ENCODE assay signal across 9 cellular contexts in genomic region chr1:16656574-16657403, GRCh38. TPM values are rescaled to one million over a fixed set of nuclear protein-coding genes. Genes with fewer than 3 reads are reported as not detected.
DNase-seq lines count a peak whose midpoint lies in the region; ATAC-seq, FAIRE-seq and TF ChIP-seq lines count a peak whose summit lies in the region.
"Not testable (repeated sequence)": the region's sequence is repeated elsewhere in the genome, so short reads cannot be mapped to it uniquely, and the experiment has no call there.
"Had no signal": no experiment of that assay in that cellular context is flagged by ENCODE, and none has a peak within 500 bp of the region (broad histone marks: within the 10 kb centered on the region; RNA-seq: fewer than 3 reads in every experiment).

No MANE protein-coding gene starts in this region.

- ATAC-seq in GM23338 (peak; percentile 94), RWPE2 (ENCODE audit: low read depth) (peak; percentile 45), K562 (peak; percentile 30), heart right ventricle (peak in 6 of 8 donors; percentile 13 to 69 (median 44)), memory B cell (ENCODE audit: low read depth) (peak; percentile 81), sciatic nerve (peak; percentile 50), aorta (ENCODE audit: low FRiP score) (peak; percentile 28)
- peak; percentile 67 for ATAC-seq in activated CD8-positive, alpha-beta memory T cell treated with anti-CD3 and anti-CD28 coated beads, Interleukin-2, amount 10 ng/mL, durations not matched to agents 7 days and 5 days

- H3K27ac ChIP-seq in GM23338 (ENCODE audit: low read depth); RWPE2 (ENCODE audit: poor library complexity, severe bottlenecking); K562 (ENCODE audit: extremely low read depth, low read depth, low read length); heart right ventricle; aorta (ENCODE audit: low read depth in 1 of 2, low read length in 2 of 2): not testable (repeated sequence)

- H3K9me3 Mint-ChIP-seq in GM23338; activated CD8-positive, alpha-beta memory T cell treated with anti-CD3 and anti-CD28 coated beads, Interleukin-2, amount 10 ng/mL, durations not matched to agents 7 days and 5 days (ENCODE audit: low read depth); memory B cell: not testable (repeated sequence)

- BruUV-seq in K562 (replicated peaks; lab: Mats Ljungman, UMichigan), result not testable (repeated sequence)

- H3K4me1 Mint-ChIP-seq in GM23338; activated CD8-positive, alpha-beta memory T cell treated with anti-CD3 and anti-CD28 coated beads, Interleukin-2, amount 10 ng/mL, durations not matched to agents 7 days and 5 days; memory B cell: not testable (repeated sequence)

- H3F3A ChIP-seq in GM23338 (replicated peaks; ENCODE audit: low read depth), result not testable (repeated sequence)

- not testable (repeated sequence) for TF ChIP-seq EP300 in K562 (IDR thresholded peaks at IDR 0.05; ENCODE audit: low read length)

- CTCF ChIA-PET in activated CD8-positive, alpha-beta memory T cell treated with anti-CD3 and anti-CD28 coated beads, Interleukin-2, amount 10 ng/mL, durations not matched to agents 7 days and 5 days (lab: Charles Lee); K562 (lab: Yijun Ruan, JAX; ENCODE audit: low intra/inter-chr PET ratio): not testable (repeated sequence)

- DNase-seq in GM23338 (ENCODE audit: low spot score); RWPE2 (ENCODE audit: low spot score); activated CD8-positive, alpha-beta memory T cell treated with anti-CD3 and anti-CD28 coated beads, Interleukin-2, amount 10 ng/mL, durations not matched to agents 7 days and 5 days; K562 (ENCODE audit: extremely low read depth in 1 of 4, low spot score in 3 of 4); heart right ventricle; memory B cell (ENCODE audit: low spot score in 2 of 2); sciatic nerve (ENCODE audit: low spot score); aorta: not testable (repeated sequence)

- not testable (repeated sequence) for H3K4me2 ChIP-seq in GM23338; K562 (ENCODE audit: insufficient read depth, low read length)

- POLR2A ChIA-PET in K562 (lab: Yijun Ruan, JAX), result not testable (repeated sequence)

- H3K4me1 ChIP-seq in GM23338 (ENCODE audit: insufficient read depth); RWPE2 (ENCODE audit: insufficient read depth, poor library complexity, severe bottlenecking); K562 (replicated peaks in 1 of 2; ENCODE audit: control insufficient read depth in 2 of 2, insufficient read depth in 2 of 2, low read length in 2 of 2); heart right ventricle; aorta (ENCODE audit: control insufficient read depth in 1 of 2, insufficient read depth in 2 of 2, low read length in 2 of 2): not testable (repeated sequence)

- H3K27me3 ChIP-seq in GM23338 (ENCODE audit: insufficient read depth); RWPE2 (ENCODE audit: insufficient read depth, poor library complexity, severe bottlenecking); K562 (ENCODE audit: control insufficient read depth in 2 of 2, insufficient read depth in 2 of 2, low read length in 2 of 2); heart right ventricle; aorta (ENCODE audit: control insufficient read depth in 1 of 2, insufficient read depth in 2 of 2, low read length in 1 of 2): not testable (repeated sequence)

- not testable (repeated sequence) for H3K9me3 ChIP-seq in RWPE2 (ENCODE audit: severe bottlenecking); K562 (replicated peaks; ENCODE audit: control insufficient read depth, insufficient read depth, low read depth, low read length); heart right ventricle; aorta (ENCODE audit: control insufficient read depth, low read length)

- not testable (repeated sequence) for H4K20me1 ChIP-seq in GM23338 (replicated peaks; ENCODE audit: insufficient read depth); K562 (replicated peaks; ENCODE audit: control insufficient read depth, insufficient read depth, low read length)

- intact Hi-C loops in K562 (cut with micrococcal nuclease); heart right ventricle (cut with DNase I); sciatic nerve (cut with DNase I); aorta (cut with DNase I): not testable (repeated sequence)

- WGBS in K562 (ENCODE audit: insufficient coverage, low coverage, missing lambda C conversion rate), result no CpG with 5 or more reads among the region's 15 CpGs
- WGBS in heart right ventricle, 2 donors, result 30% methylated on average over 1 of the region's 15 CpGs; no CpG with 5 or more reads in 1 of the 2 donors
- no CpG with 5 or more reads among the region's 15 CpGs for WGBS in aorta, 2 donors

- not testable (repeated sequence) for H2AFZ ChIP-seq in GM23338; K562 (ENCODE audit: low read depth, low read length)

- not testable (repeated sequence) for H3K4me3 Mint-ChIP-seq in GM23338; activated CD8-positive, alpha-beta memory T cell treated with anti-CD3 and anti-CD28 coated beads, Interleukin-2, amount 10 ng/mL, durations not matched to agents 7 days and 5 days; memory B cell

- not testable (repeated sequence) for H3K36me3 Mint-ChIP-seq in GM23338 (ENCODE audit: low read depth); activated CD8-positive, alpha-beta memory T cell treated with anti-CD3 and anti-CD28 coated beads, Interleukin-2, amount 10 ng/mL, durations not matched to agents 7 days and 5 days; memory B cell

- TF ChIP-seq CTCF in GM23338 (conservative IDR thresholded peaks at IDR 0.05; ENCODE audit: low read depth in 2 of 2), result peak in 1 of 2 experiments; percentile 48; a peak in 2 of 4 replicates
- TF ChIP-seq CTCF in RWPE2 (IDR thresholded peaks at IDR 0.05; ENCODE audit: poor library complexity, severe bottlenecking); K562 (IDR thresholded peaks at IDR 0.05 in 2 of 3, conservative IDR thresholded peaks at IDR 0.05 in 1 of 3; ENCODE audit: insufficient read depth in 2 of 3, low read depth in 1 of 3, low read length in 3 of 3); heart right ventricle (IDR thresholded peaks at IDR 0.05): not testable (repeated sequence)

- H3K9me2 ChIP-seq in GM23338 (ENCODE audit: insufficient read depth), result not testable (repeated sequence)

- not testable (repeated sequence) for H3K79me2 ChIP-seq in GM23338 (replicated peaks; ENCODE audit: insufficient read depth); K562 (ENCODE audit: control insufficient read depth, insufficient read depth, low read length)

- H3K36me3 ChIP-seq in GM23338 (ENCODE audit: insufficient read depth); RWPE2 (ENCODE audit: low read depth); K562 (ENCODE audit: control insufficient read depth, insufficient read depth, low read length); heart right ventricle; aorta (ENCODE audit: control insufficient read depth in 1 of 2, insufficient read depth in 2 of 2, low read length in 1 of 2): not testable (repeated sequence)

- not testable (repeated sequence) for TF ChIP-seq RAD21 in K562 (CRISPR knock-in tag; conservative IDR thresholded peaks at IDR 0.05 in 1 of 2, IDR thresholded peaks at IDR 0.05 in 1 of 2)

- H3K27ac Mint-ChIP-seq in GM23338; activated CD8-positive, alpha-beta memory T cell treated with anti-CD3 and anti-CD28 coated beads, Interleukin-2, amount 10 ng/mL, durations not matched to agents 7 days and 5 days; memory B cell: not testable (repeated sequence)

- FAIRE-seq in K562 (lab: Jason Lieb, UNC), result not testable (repeated sequence)

- TF ChIP-seq POLR2A in K562 (conservative IDR thresholded peaks at IDR 0.05), result not testable (repeated sequence)

- in situ Hi-C loops in K562 (cut with MboI), result not testable (repeated sequence)

- not testable (repeated sequence) for H3K4me3 ChIP-seq in GM23338; RWPE2 (ENCODE audit: severe bottlenecking); K562; heart right ventricle; aorta (ENCODE audit: low read length in 2 of 2)

- not testable (repeated sequence) for H3K9me1 ChIP-seq in K562 (ENCODE audit: control insufficient read depth, insufficient read depth, low read length)

- H3K27me3 Mint-ChIP-seq in GM23338 (ENCODE audit: insufficient read depth, low read depth, poor library complexity); activated CD8-positive, alpha-beta memory T cell treated with anti-CD3 and anti-CD28 coated beads, Interleukin-2, amount 10 ng/mL, durations not matched to agents 7 days and 5 days; memory B cell: not testable (repeated sequence)

- H3K9ac ChIP-seq in K562 (ENCODE audit: insufficient read depth in 1 of 2, low read depth in 2 of 2, low read length in 2 of 2), result not testable (repeated sequence)

RNA-seq across cellular contexts. Expression of gene RNU1-3, which starts 10.0 kb away (rescaled TPM):
- total RNA-seq in GM23338 (2014; rRNA removed; shearing (Covaris generic)), result under 0.01 TPM in 1 of 2 replicates, not detected in the other
- not detected in 2 replicates for polyA plus RNA-seq in GM23338 (2016; fragmentation: Nextera tagmentation; extraction: Ambion mirVana)
- total RNA-seq in activated CD8-positive, alpha-beta memory T cell treated with anti-CD3 and anti-CD28 coated beads, Interleukin-2, amount 10 ng/mL, durations not matched to agents 7 days and 5 days, result 1,000 to 10,000 TPM in 1 of 2 experiments, 100 to 1,000 TPM in 1; 922 to 3,744 TPM
- total RNA-seq in K562 (2011; cell fraction: chromatin; rRNA removed; ENCODE audit: low replicate concordance), result under 0.01 TPM in 2 replicates
- under 0.01 and 21,200 TPM in 2 replicates for total RNA-seq in K562 (2011; cell fraction: nucleolus; rRNA removed)
- total RNA-seq in K562 (2011; cell fraction: nucleoplasm; rRNA removed), result under 0.01 and 24,158 TPM in 2 replicates
- under 0.01 TPM in 2 replicates for total RNA-seq in K562 (2014; rRNA removed)
- total RNA-seq in K562 (2014; rRNA removed; fragmentation: Illumina TruSeq; extraction: Trizol), result 28,565 and 32,823 TPM in 2 replicates
- 20,456 and 27,045 TPM in 2 replicates for total RNA-seq in K562 (2015; rRNA removed; fragmentation: Illumina TruSeq; extraction: Trizol)
- 2,231 and 2,538 TPM in 2 replicates for total RNA-seq in K562 (2021)
- polyA plus RNA-seq in K562 (2011; rRNA removed), result 83.9 TPM in 1 of 2 replicates, not detected in the other
- polyA plus RNA-seq in K562 (2011; cell fraction: cytosol; rRNA removed), result under 0.01 TPM in 1 of 2 replicates, not detected in the other
- under 0.01 and 1,424 TPM in 2 replicates for polyA plus RNA-seq in K562 (2011; cell fraction: nucleus; rRNA removed)
- polyA plus RNA-seq in K562 (2012), result 25.1 TPM in 1 of 2 replicates, not detected in the other
- polyA plus RNA-seq in K562 (2014; fragmentation: Illumina TruSeq; extraction: Trizol), result not detected in 2 replicates
- 1 to 10 TPM in 1 of 2 experiments, not detected in 1; 3.0 TPM for polyA plus RNA-seq in K562 (2014; fragmentation: Nextera tagmentation; extraction: Ambion mirVana)
- not detected in 2 replicates for polyA plus RNA-seq in K562 (2014; rRNA removed)
- 10,756 and 20,531 TPM in 2 replicates for polyA minus RNA-seq in K562 (2011; rRNA and poly(A)+ RNA removed)
- 58,964 and 66,171 TPM in 2 replicates for polyA minus RNA-seq in K562 (2011; cell fraction: cytosol; rRNA and poly(A)+ RNA removed)
- 66,769 and 85,880 TPM in 2 replicates for polyA minus RNA-seq in K562 (2011; cell fraction: nucleus; rRNA and poly(A)+ RNA removed)
- total RNA-seq in heart right ventricle, result 1,000 to 10,000 TPM in 8 of 10 donors, 100 to 1,000 TPM in 2; 635 to 5,242 (median 1,949) TPM
- not detected for polyA plus RNA-seq in heart right ventricle
- 13,769 TPM for total RNA-seq in sciatic nerve
- 1,000 to 10,000 TPM; 7,231 to 8,154 TPM for total RNA-seq in aorta
- not detected for polyA plus RNA-seq in aorta
- total RNA-seq: G401 had no signal

RNA-seq across cellular contexts. Expression of gene NBPF1, which starts 43.4 kb away (rescaled TPM):
- total RNA-seq in GM23338 (2014; rRNA removed; shearing (Covaris generic)), result 7.5 and 11.8 TPM in 2 replicates
- polyA plus RNA-seq in GM23338 (2016; fragmentation: Nextera tagmentation; extraction: Ambion mirVana) (9.0 and 9.5 TPM in 2 replicates), K562 (2011; rRNA removed) (36.5 and 41.3 TPM in 2 replicates), K562 (2014; fragmentation: Illumina TruSeq; extraction: Trizol) (27.6 and 35.0 TPM in 2 replicates), K562 (2014; fragmentation: Nextera tagmentation; extraction: Ambion mirVana) (1 to 10 TPM; 5.2 to 7.9 TPM), K562 (2014; rRNA removed) (24.1 and 30.7 TPM in 2 replicates), heart right ventricle (1 to 10 TPM; 2.8 to 5.6 TPM), aorta (1 to 10 TPM; 7.9 to 9.6 TPM)
- total RNA-seq in activated CD8-positive, alpha-beta memory T cell treated with anti-CD3 and anti-CD28 coated beads, Interleukin-2, amount 10 ng/mL, durations not matched to agents 7 days and 5 days, result 1 to 10 TPM; 2.8 to 3.1 TPM
- total RNA-seq in K562 (2011; cell fraction: chromatin; rRNA removed; ENCODE audit: low replicate concordance), result 56.6 and 102 TPM in 2 replicates
- 36.9 and 44.1 TPM in 2 replicates for total RNA-seq in K562 (2011; cell fraction: nucleolus; rRNA removed)
- total RNA-seq in K562 (2011; cell fraction: nucleoplasm; rRNA removed), result 89.4 and 146 TPM in 2 replicates
- total RNA-seq in K562 (2014; rRNA removed) (15.1 and 19.0 TPM in 2 replicates), K562 (2014; rRNA removed; fragmentation: Illumina TruSeq; extraction: Trizol) (20.3 and 21.2 TPM in 2 replicates), K562 (2015; rRNA removed; fragmentation: Illumina TruSeq; extraction: Trizol) (39.1 and 42.6 TPM in 2 replicates), K562 (2021) (31.4 and 33.6 TPM in 2 replicates), heart right ventricle (10 to 100 TPM in 7 of 10 donors, 1 to 10 TPM in 3; 6.0 to 15.2 (median 12.2) TPM), sciatic nerve (40.4 TPM), aorta (10 to 100 TPM; 15.5 to 55.0 TPM)
- 15.1 and 32.8 TPM in 2 replicates for polyA plus RNA-seq in K562 (2011; cell fraction: cytosol; rRNA removed)
- polyA plus RNA-seq in K562 (2011; cell fraction: nucleus; rRNA removed), result 56.8 and 69.1 TPM in 2 replicates
- polyA plus RNA-seq in K562 (2012), result 32.4 and 33.6 TPM in 2 replicates
- polyA minus RNA-seq in K562 (2011; rRNA and poly(A)+ RNA removed), result 28.5 and 39.5 TPM in 2 replicates
- polyA minus RNA-seq in K562 (2011; cell fraction: cytosol; rRNA and poly(A)+ RNA removed), result 10.4 and 15.7 TPM in 2 replicates
- polyA minus RNA-seq in K562 (2011; cell fraction: nucleus; rRNA and poly(A)+ RNA removed), result 39.3 and 69.2 TPM in 2 replicates

Comparison
In these comparisons a context has a peak if more than half of its experiments do, and no peak if none do; other contexts are left out.
1. ATAC-seq: peak in every context shown above with its lines; median percentile 94 in GM23338; 81 in memory B cell; 67 in activated CD8-positive, alpha-beta memory T cell treated with anti-CD3 and anti-CD28 coated beads, Interleukin-2, amount 10 ng/mL, durations not matched to agents 7 days and 5 days; 50 in sciatic nerve; 45 in RWPE2; 44 in heart right ventricle; 30 in K562; 28 in aorta.